27 cellular contexts compared by ENCODE assay signal in the genomic region with DNA sequence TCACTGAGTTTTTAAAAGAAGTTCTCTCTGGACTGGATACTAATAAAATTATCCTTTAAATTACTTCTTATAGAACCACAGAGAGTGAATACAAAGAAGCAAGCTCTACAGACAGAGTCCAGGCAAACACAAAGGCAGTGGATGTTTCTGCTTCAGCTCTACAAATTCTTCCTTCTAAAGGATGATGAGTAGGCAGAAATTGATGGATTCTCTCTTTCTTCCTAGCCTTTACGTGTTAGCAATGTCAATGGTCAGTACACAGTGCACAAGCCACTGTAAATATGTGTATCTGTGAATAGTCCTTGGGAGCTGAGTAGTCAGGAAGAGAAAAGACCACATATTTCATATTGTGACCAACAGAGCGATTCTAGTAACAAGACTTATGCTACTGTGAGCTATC.
"Had no signal": no experiment of that assay in that cellular context is flagged by ENCODE, and none has a peak within 500 bp of the region (broad histone marks: within the 10 kb centered on the region; RNA-seq: fewer than 3 reads in every experiment).

No MANE protein-coding gene starts in this region.

- DNase-seq: dorsolateral prefrontal cortex; effector CD4-positive, alpha-beta T cell; foreskin fibroblast; gastrocnemius medialis; head of caudate nucleus; left ventricle myocardium superior; lower lobe of right lung; mucosa of descending colon; naive B cell; sigmoid colon; stimulated activated CD4-positive, alpha-beta T cell treated with anti-CD3 and anti-CD28 coated beads, Interleukin-2, amount 100 ng/mL, for 24 hours; stimulated activated CD4-positive, alpha-beta T cell treated with anti-CD3 and anti-CD28 coated beads, Interleukin-4, amount 100 ng/mL, for 4 hours; stimulated activated naive CD8-positive, alpha-beta T cell treated with anti-CD3 and anti-CD28 coated beads, Interleukin-15, Interleukin-2, amounts not matched to agents 100 U/mL and 50 U/mL, for 24 hours; substantia nigra; testis; tibial artery had no signal

- H3K27ac ChIP-seq: dorsolateral prefrontal cortex, epithelial cell of prostate, gastrocnemius medialis, lower lobe of right lung, neutrophil, parathyroid adenoma, right atrium auricular region, sigmoid colon, testis, tibial artery had no signal

- H3K36me3 Mint-ChIP-seq: naive B cell; natural killer cell treated with Interleukin-12 subunit alpha and Interleukin-12 subunit beta and Interleukin-15 and Interleukin-18, amount 100 ng/mL, for 72 hours; stimulated activated memory B cell treated with anti-CD40 and anti-IgM and Interleukin-4, amounts not matched to agents 10 μg/mL and 1 μg/mL and 100 μg/mL, for 72 hours; type B pancreatic cell had no signal

- FAIRE-seq: colon, keratinocyte had no signal

- H3K9ac ChIP-seq: parathyroid adenoma had no signal

- H3K4me1 Mint-ChIP-seq: naive B cell; stimulated activated memory B cell treated with anti-CD40 and anti-IgM and Interleukin-4, amounts not matched to agents 10 μg/mL and 1 μg/mL and 100 μg/mL, for 72 hours had no signal

- H2AFZ ChIP-seq: parathyroid adenoma had no signal

- H3K4me3 Mint-ChIP-seq: naive B cell; natural killer cell treated with Interleukin-12 subunit alpha and Interleukin-12 subunit beta and Interleukin-15 and Interleukin-18, amount 100 ng/mL, for 72 hours; stimulated activated memory B cell treated with anti-CD40 and anti-IgM and Interleukin-4, amounts not matched to agents 10 μg/mL and 1 μg/mL and 100 μg/mL, for 72 hours; type B pancreatic cell had no signal

- H3K4me1 ChIP-seq: gastrocnemius medialis, lower lobe of right lung, parathyroid adenoma, right atrium auricular region, sigmoid colon, testis, tibial artery had no signal

- H3K79me2 ChIP-seq: parathyroid adenoma had no signal

- H3K9me3 ChIP-seq: gastrocnemius medialis, lower lobe of right lung, mucosa of descending colon, neutrophil, sigmoid colon, testis, tibial artery had no signal

- H3K4me3 ChIP-seq: dorsolateral prefrontal cortex, gastrocnemius medialis, lower lobe of right lung, mucosa of descending colon, right atrium auricular region, sigmoid colon, testis, tibial artery had no signal

- H3K36me3 ChIP-seq: gastrocnemius medialis, lower lobe of right lung, neutrophil, right atrium auricular region, sigmoid colon, tibial artery had no signal

- H3K27me3 ChIP-seq: dorsolateral prefrontal cortex, gastrocnemius medialis, neutrophil, right atrium auricular region, sigmoid colon, testis, tibial artery had no signal

- H3K27ac Mint-ChIP-seq: progenitor cell of endocrine pancreas; stimulated activated memory B cell treated with anti-CD40 and anti-IgM and Interleukin-4, amounts not matched to agents 10 μg/mL and 1 μg/mL and 100 μg/mL, for 72 hours; type B pancreatic cell had no signal

- H3K27me3 Mint-ChIP-seq: naive B cell; progenitor cell of endocrine pancreas; stimulated activated memory B cell treated with anti-CD40 and anti-IgM and Interleukin-4, amounts not matched to agents 10 μg/mL and 1 μg/mL and 100 μg/mL, for 72 hours; type B pancreatic cell had no signal

- ATAC-seq: esophagus mucosa; gastrocnemius medialis; left ventricle myocardium superior; mucosa of descending colon; natural killer cell treated with Interleukin-12 subunit alpha and Interleukin-12 subunit beta and Interleukin-15 and Interleukin-18, amount 100 ng/mL, for 72 hours; stimulated activated memory B cell treated with anti-CD40 and anti-IgM and Interleukin-4, amounts not matched to agents 10 μg/mL and 1 μg/mL and 100 μg/mL, for 72 hours; stimulated activated naive CD8-positive, alpha-beta T cell treated with anti-CD3 and anti-CD28 coated beads, Interleukin-15, Interleukin-2, amounts not matched to agents 100 U/mL and 50 U/mL, for 24 hours had no signal

- H3K9me3 Mint-ChIP-seq: natural killer cell treated with Interleukin-12 subunit alpha and Interleukin-12 subunit beta and Interleukin-15 and Interleukin-18, amount 100 ng/mL, for 72 hours; type B pancreatic cell had no signal
